7 cellular contexts compared by ENCODE assay signal in genomic region chr10:3172081-3172445, GRCh38.
A peak's percentile ranks its signal among the peaks of the same experiment; 100 is the strongest.
DNase-seq lines count a peak whose midpoint lies in the region; TF ChIP-seq lines count a peak whose summit lies in the region.

No MANE protein-coding gene starts in this region.

- H3K79me2 ChIP-seq in MM.1S (ENCODE audit: low read length) = peaks cover 31% of the 10 kb centered on the region

- DNase-seq in GM12864 (ENCODE audit: low read depth) (no peak), MM.1S (peak; percentile 35), astrocyte of the hippocampus (ENCODE audit: low read depth, low spot score) (peak; percentile 68), inferior parietal cortex (ENCODE audit: extremely low spot score) (peak; percentile 23), NCI-H1105 treated with DMSO at 0.1 percent for 48 hours (lab: John Stamatoyannopoulos, UW) (no peak), HEK293T (ENCODE audit: extremely low spot score) (no peak)
- DNase-seq in stimulated activated CD4-positive, alpha-beta T cell treated with anti-CD3 and anti-CD28 coated beads, Interleukin-15, amount 100 ng/mL, for 24 hours = peak; percentile 56

- peak overlapping the region; percentile 53; the same call in 1 of the 2 replicates for H3K27ac ChIP-seq in MM.1S (ENCODE audit: low read length)

- H3K4me3 ChIP-seq in GM12864 (ENCODE audit: low read depth, low read length) (peak overlapping the region; percentile 79), MM.1S (ENCODE audit: low read length) (peak overlapping the region; percentile 79)

- no peaks in the 10 kb centered on the region for H3K4me1 ChIP-seq in MM.1S (ENCODE audit: low read length)

- H4K20me1 ChIP-seq in MM.1S (ENCODE audit: insufficient read depth, low read length) = no peaks in the 10 kb centered on the region

- H3K36me3 ChIP-seq in MM.1S (replicated peaks; ENCODE audit: insufficient read depth, low read length) = no peaks in the 10 kb centered on the region; the same call in 1 of the 2 replicates

- H3F3A ChIP-seq in MM.1S (ENCODE audit: insufficient read depth, low read length) = no peaks in the 10 kb centered on the region

- H3K9me2 ChIP-seq in MM.1S (replicated peaks; ENCODE audit: insufficient read depth, low read length) = no peaks in the 10 kb centered on the region

- H3K9me3 ChIP-seq in MM.1S (replicated peaks; ENCODE audit: insufficient read depth, low read length) = no peaks in the 10 kb centered on the region

- no peaks in the 10 kb centered on the region for H3K27me3 ChIP-seq in MM.1S (replicated peaks; ENCODE audit: insufficient read depth, low read length)

- peak overlapping the region; percentile 64 for H2AFZ ChIP-seq in MM.1S (ENCODE audit: low read length)

- TF ChIP-seq CTCF in GM12864 (IDR thresholded peaks at IDR 0.05; ENCODE audit: low read depth, low read length, missing control alignments) (no peak), MM.1S (IDR thresholded peaks at IDR 0.05; ENCODE audit: low read length) (no peak)

- H3K4me2 ChIP-seq in MM.1S (ENCODE audit: low read depth, low read length) = peak overlapping the region; percentile 81

- peak overlapping the region; percentile 79 for H3K9ac ChIP-seq in MM.1S (ENCODE audit: low read length)

- CTCF ChIA-PET in HEK293T (lab: Yijun Ruan, JAX) = interaction anchor here (0.7 kb wide), 1 partner anchor 22 kb away, joined by 5 read pairs; no protein-coding TSS in a partner anchor

- POLR2A ChIA-PET in HEK293T (lab: Yijun Ruan, JAX) = interaction anchor here (0.6 to 1.3 kb wide), 6 partner anchors 8 to 104 kb away, joined by 3 to 5 read pairs (median 3); no protein-coding TSS in a partner anchor

TF ChIP-seq in HEK293T, 16 proteins besides CTCF, POLR2A, EP300 and RAD21:
- TF ChIP-seq SUZ12 (IDR thresholded peaks at IDR 0.05) (no peak), ARNT (IDR thresholded peaks at IDR 0.05) (no peak)
TF ChIP-seq in HEK293T: peak in this region for 0.

Comparison
In these comparisons a context has a peak if more than half of its experiments do, and no peak if none do; other contexts are left out.
1. DNase-seq: peak in MM.1S (single experiment), astrocyte of the hippocampus (single experiment), inferior parietal cortex (single experiment) and stimulated activated CD4-positive, alpha-beta T cell treated with anti-CD3 and anti-CD28 coated beads, Interleukin-15, amount 100 ng/mL, for 24 hours (single experiment); none in GM12864 (single experiment), NCI-H1105 treated with DMSO at 0.1 percent for 48 hours (single experiment) and HEK293T (single experiment).